Comparison of ENCODE assay signal across 21 cellular contexts in genomic region chr1:39435597-39435996, GRCh38. TPM values are rescaled to one million over a fixed set of nuclear protein-coding genes. Genes with fewer than 3 reads are reported as not detected.
A peak's percentile ranks its signal among the peaks of the same experiment; 100 is the strongest.
DNase-seq lines count a peak whose midpoint lies in the region; ATAC-seq and TF ChIP-seq lines count a peak whose summit lies in the region.
"Had no signal": no experiment of that assay in that cellular context is flagged by ENCODE, and none has a peak within 500 bp of the region (broad histone marks: within the 10 kb centered on the region; RNA-seq: fewer than 3 reads in every experiment).

No MANE protein-coding gene starts in this region.

- no peak for DNase-seq in CD4-positive, CD25-positive, alpha-beta regulatory T cell
- no peak for DNase-seq in Calu3
- DNase-seq in central memory CD8-positive, alpha-beta T cell (ENCODE audit: low spot score in 2 of 2) = no peak
- DNase-seq in NK-92 treated with Interleukin-12 subunit alpha and Interleukin-12 subunit beta, amount 100 ng/mL, for 24 hours (lab: John Stamatoyannopoulos, UW) = no peak
- DNase-seq: activated CD4-positive, alpha-beta T cell treated with anti-CD3 and anti-CD28 coated beads for 36 hours; activated naive CD4-positive, alpha-beta T cell treated with anti-CD3 and anti-CD28 coated beads for 36 hours; activated T-cell treated with anti-CD3 and anti-CD28 coated beads, Interleukin-2, amount 50 U/mL, for 48 hours; anterior cingulate cortex; cerebellar nuclear complex; islet precursor cell; NCI-H1105 treated with DMSO at 0.1 percent for 48 hours; NCI-H526; PC-9; SHP77; stimulated activated CD4-positive, alpha-beta T cell treated with anti-CD3 and anti-CD28 coated beads, Interleukin-4, amount 100 ng/mL, for 4 hours; stimulated activated naive B cell treated with anti-CD40 and anti-IgM and Interleukin-4, amounts not matched to agents 10 μg/mL and 1 μg/mL and 100 μg/mL, for 72 hours had no signal

- CTCF ChIA-PET in Calu3 (lab: Charles Lee) = interaction anchor here (0.6 to 3.1 kb wide), 2 partner anchors 24 to 247 kb away, joined by 3 to 10 read pairs; no protein-coding TSS in a partner anchor

- H3K4me3 Mint-ChIP-seq in CD4-positive, CD25-positive, alpha-beta regulatory T cell = no peak overlapping the region
- H3K4me3 Mint-ChIP-seq in Calu3 (ENCODE audit: low read depth, unreplicated experiment) = peak overlapping the region; percentile 18
- H3K4me3 Mint-ChIP-seq in central memory CD8-positive, alpha-beta T cell = no peak overlapping the region
- H3K4me3 Mint-ChIP-seq: activated CD4-positive, alpha-beta T cell treated with anti-CD3 and anti-CD28 coated beads for 36 hours; activated naive CD4-positive, alpha-beta T cell treated with anti-CD3 and anti-CD28 coated beads for 36 hours; stimulated activated naive B cell treated with anti-CD40 and anti-IgM and Interleukin-4, amounts not matched to agents 10 μg/mL and 1 μg/mL and 100 μg/mL, for 72 hours had no signal

- peaks cover 0 to 4% (median 2%) of the 10 kb centered on the region in 4 donors for H3K4me1 Mint-ChIP-seq in CD4-positive, CD25-positive, alpha-beta regulatory T cell
- H3K4me1 Mint-ChIP-seq in Calu3 (ENCODE audit: low read depth, unreplicated experiment) = peaks cover 46% of the 10 kb centered on the region
- peaks cover 10% of the 10 kb centered on the region for H3K4me1 Mint-ChIP-seq in central memory CD8-positive, alpha-beta T cell

- H3K4me1 ChIP-seq in CD4-positive, CD25-positive, alpha-beta regulatory T cell (ENCODE audit: control insufficient read depth, insufficient read depth, low read length, poor library complexity, severe bottlenecking) = no peaks in the 10 kb centered on the region
- no peaks in the 10 kb centered on the region for H3K4me1 ChIP-seq in muscle layer of duodenum (ENCODE audit: control insufficient read depth in 1 of 2, insufficient read depth in 2 of 2, low read length in 2 of 2)

- no peaks in the 10 kb centered on the region for H3K27me3 ChIP-seq in CD4-positive, CD25-positive, alpha-beta regulatory T cell (ENCODE audit: control insufficient read depth, insufficient read depth, low read length)
- no peaks in the 10 kb centered on the region for H3K27me3 ChIP-seq in muscle layer of duodenum (ENCODE audit: low read depth, low read length)

- no peaks in the 10 kb centered on the region for H3K27me3 Mint-ChIP-seq in CD4-positive, CD25-positive, alpha-beta regulatory T cell
- H3K27me3 Mint-ChIP-seq in Calu3 (ENCODE audit: unreplicated experiment) = no peaks in the 10 kb centered on the region
- no peaks in the 10 kb centered on the region for H3K27me3 Mint-ChIP-seq in central memory CD8-positive, alpha-beta T cell
- H3K27me3 Mint-ChIP-seq: activated CD4-positive, alpha-beta T cell treated with anti-CD3 and anti-CD28 coated beads for 36 hours; progenitor cell of endocrine pancreas; stimulated activated naive B cell treated with anti-CD40 and anti-IgM and Interleukin-4, amounts not matched to agents 10 μg/mL and 1 μg/mL and 100 μg/mL, for 72 hours had no signal

- ATAC-seq in CD4-positive, CD25-positive, alpha-beta regulatory T cell (ENCODE audit: low read depth in 2 of 2) = no peak
- no peak for ATAC-seq in central memory CD8-positive, alpha-beta T cell (replicated peaks; ENCODE audit: extremely low read depth, poor library complexity, severe bottlenecking)
- ATAC-seq in HG03354 (IDR thresholded peaks at IDR 0.05; ENCODE audit: poor library complexity, severe bottlenecking, unreplicated experiment) (no peak), HG03045 (IDR thresholded peaks at IDR 0.05; ENCODE audit: unreplicated experiment) (no peak)
- ATAC-seq: activated CD4-positive, alpha-beta T cell treated with anti-CD3 and anti-CD28 coated beads for 36 hours; stimulated activated naive B cell treated with anti-CD40 and anti-IgM and Interleukin-4, amounts not matched to agents 10 μg/mL and 1 μg/mL and 100 μg/mL, for 72 hours had no signal

- peaks cover 89% of the 10 kb centered on the region for H3K36me3 ChIP-seq in CD4-positive, CD25-positive, alpha-beta regulatory T cell (ENCODE audit: control insufficient read depth, insufficient read depth, low read length)
- peaks cover 64 to 72% of the 10 kb centered on the region in 2 donors for H3K36me3 ChIP-seq in muscle layer of duodenum (ENCODE audit: control insufficient read depth in 1 of 2, insufficient read depth in 2 of 2, low read length in 2 of 2)

- no peaks in the 10 kb centered on the region for H3K9me3 ChIP-seq in CD4-positive, CD25-positive, alpha-beta regulatory T cell (ENCODE audit: control insufficient read depth in 2 of 2, low read length in 2 of 2)
- no peaks in the 10 kb centered on the region for H3K9me3 ChIP-seq in muscle layer of duodenum (ENCODE audit: control insufficient read depth in 1 of 2, low read length in 2 of 2)

- TSS peak; percentile 5 for BruUV-seq in Calu3 (replicated peaks; lab: Mats Ljungman, UMichigan)

- intact Hi-C loops in Calu3 (cut with micrococcal nuclease; ENCODE audit: unreplicated experiment) = no loop called here

- no peaks in the 10 kb centered on the region for H3K9me3 Mint-ChIP-seq in CD4-positive, CD25-positive, alpha-beta regulatory T cell
- no peaks in the 10 kb centered on the region for H3K9me3 Mint-ChIP-seq in Calu3 (ENCODE audit: low read depth, unreplicated experiment)
- no peaks in the 10 kb centered on the region for H3K9me3 Mint-ChIP-seq in central memory CD8-positive, alpha-beta T cell
- H3K9me3 Mint-ChIP-seq: activated naive CD4-positive, alpha-beta T cell treated with anti-CD3 and anti-CD28 coated beads for 36 hours; stimulated activated naive B cell treated with anti-CD40 and anti-IgM and Interleukin-4, amounts not matched to agents 10 μg/mL and 1 μg/mL and 100 μg/mL, for 72 hours had no signal

- peak overlapping the region in 2 of 3 donors; percentile 15 to 89 for H3K27ac Mint-ChIP-seq in CD4-positive, CD25-positive, alpha-beta regulatory T cell
- peak overlapping the region; percentile 76 for H3K27ac Mint-ChIP-seq in Calu3 (ENCODE audit: unreplicated experiment)
- peak overlapping the region; percentile 42 for H3K27ac Mint-ChIP-seq in central memory CD8-positive, alpha-beta T cell (ENCODE audit: low read depth)
- H3K27ac Mint-ChIP-seq: activated CD4-positive, alpha-beta T cell treated with anti-CD3 and anti-CD28 coated beads for 36 hours; stimulated activated naive B cell treated with anti-CD40 and anti-IgM and Interleukin-4, amounts not matched to agents 10 μg/mL and 1 μg/mL and 100 μg/mL, for 72 hours had no signal

- no peak for TF ChIP-seq CTCF in Calu3 (IDR thresholded peaks at IDR 0.05; ENCODE audit: unreplicated experiment)

- H3K27ac ChIP-seq in CD4-positive, CD25-positive, alpha-beta regulatory T cell (ENCODE audit: insufficient read depth, low read length, poor library complexity, severe bottlenecking) = no peak overlapping the region
- peak overlapping the region; percentile 73 for H3K27ac ChIP-seq in muscle layer of duodenum (ENCODE audit: low read length)
- H3K27ac ChIP-seq: C4-2B, PC-9 had no signal

- H3K36me3 Mint-ChIP-seq in CD4-positive, CD25-positive, alpha-beta regulatory T cell = peaks cover 53% of the 10 kb centered on the region
- H3K36me3 Mint-ChIP-seq in Calu3 (ENCODE audit: insufficient read depth, unreplicated experiment) = peaks cover 97% of the 10 kb centered on the region
- peaks cover 80% of the 10 kb centered on the region for H3K36me3 Mint-ChIP-seq in central memory CD8-positive, alpha-beta T cell (ENCODE audit: insufficient read depth)

- H3K4me3 ChIP-seq in CD4-positive, CD25-positive, alpha-beta regulatory T cell (ENCODE audit: low read depth, low read length) = no peak overlapping the region
- H3K4me3 ChIP-seq in muscle layer of duodenum (ENCODE audit: low read depth in 1 of 2, low read length in 2 of 2) = no peak overlapping the region
- H3K4me3 ChIP-seq: PC-9 had no signal

RNA-seq across cellular contexts. Expression of gene BMP8A, which starts 55.8 kb away (rescaled TPM):
- total RNA-seq in CD4-positive, CD25-positive, alpha-beta regulatory T cell = 0.35 TPM
- not detected for polyA plus RNA-seq in CD4-positive, CD25-positive, alpha-beta regulatory T cell
- 0.24 and 0.40 TPM in 2 replicates for total RNA-seq in Calu3 (2022)
- total RNA-seq: activated naive CD4-positive, alpha-beta T cell treated with anti-CD3 and anti-CD28 coated beads for 36 hours had no signal
